1 cellular context compared by ENCODE assay signal in the genomic region with DNA sequence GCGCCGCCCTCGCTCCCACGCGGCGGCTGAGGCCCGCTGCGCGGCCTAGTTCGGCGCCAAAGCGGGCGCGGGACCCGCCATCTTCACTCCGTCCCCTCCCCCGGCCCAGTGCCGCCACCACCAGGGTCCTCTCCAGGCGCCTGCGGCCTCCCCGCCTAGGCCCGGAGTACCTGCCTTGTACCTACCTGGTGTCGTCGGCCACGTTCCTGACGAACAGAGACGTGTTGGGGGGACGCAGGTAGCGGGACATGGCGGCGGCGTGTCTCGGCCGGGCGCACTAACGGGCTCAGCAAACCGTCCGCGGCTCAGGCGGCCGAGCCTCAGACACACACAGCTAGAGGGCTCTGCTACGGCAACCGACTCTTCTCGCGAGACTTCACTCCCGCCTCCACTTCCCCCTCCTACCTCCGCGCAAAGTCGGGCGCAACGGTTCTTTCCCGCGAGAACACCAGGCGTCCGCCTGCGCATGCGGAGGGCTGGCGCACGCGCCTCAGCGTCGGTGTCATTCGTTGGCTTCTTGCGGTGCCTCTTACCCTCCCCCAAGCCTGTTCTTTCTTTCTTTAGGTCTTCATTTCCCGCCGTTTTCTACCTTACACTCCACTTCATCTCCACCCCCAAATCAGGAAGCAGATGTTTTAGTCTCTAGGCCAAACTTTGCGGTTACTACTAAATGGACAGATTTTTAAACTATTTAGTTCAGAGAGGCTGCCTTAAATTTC.
TF ChIP-seq lines count a peak whose summit lies in the region.

SRSF10 (minus strand) TSS at position 322 of the 719 bp plus-strand sequence; CDS start at position 250, 72 bp downstream.

TF ChIP-seq in K562, 482 proteins besides CTCF, POLR2A, EP300 and RAD21 (continued from another document and continues in another):
- TF ChIP-seq, protein P1, sequence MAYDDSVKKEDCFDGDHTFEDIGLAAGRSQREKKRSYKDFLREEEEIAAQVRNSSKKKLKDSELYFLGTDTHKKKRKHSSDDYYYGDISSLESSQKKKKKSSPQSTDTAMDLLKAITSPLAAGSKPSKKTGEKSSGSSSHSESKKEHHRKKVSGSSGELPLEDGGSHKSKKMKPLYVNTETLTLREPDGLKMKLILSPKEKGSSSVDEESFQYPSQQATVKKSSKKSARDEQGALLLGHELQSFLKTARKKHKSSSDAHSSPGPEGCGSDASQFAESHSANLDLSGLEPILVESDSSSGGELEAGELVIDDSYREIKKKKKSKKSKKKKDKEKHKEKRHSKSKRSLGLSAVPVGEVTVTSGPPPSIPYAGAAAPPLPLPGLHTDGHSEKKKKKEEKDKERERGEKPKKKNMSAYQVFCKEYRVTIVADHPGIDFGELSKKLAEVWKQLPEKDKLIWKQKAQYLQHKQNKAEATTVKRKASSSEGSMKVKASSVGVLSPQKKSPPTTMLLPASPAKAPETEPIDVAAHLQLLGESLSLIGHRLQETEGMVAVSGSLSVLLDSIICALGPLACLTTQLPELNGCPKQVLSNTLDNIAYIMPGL (CRISPR knock-in tag; IDR thresholded peaks at IDR 0.05), result peak; percentile 80
- TF ChIP-seq NONO (IDR thresholded peaks at IDR 0.05; ENCODE audit: low read depth in 2 of 2, low read length in 1 of 2) (peak in 1 of 2 experiments; percentile 66), SMARCE1 (IDR thresholded peaks at IDR 0.05) (peak; percentile 76), ZNF316 (IDR thresholded peaks at IDR 0.05) (peak; percentile 53), PCBP2 (IDR thresholded peaks at IDR 0.05; ENCODE audit: low read depth, low read length, poor library complexity, severe bottlenecking) (peak; percentile 89), ATF6 (CRISPR knock-in tag; IDR thresholded peaks at IDR 0.05) (peak; percentile 11; the same call in 1 of the 2 replicates), CTBP1 (IDR thresholded peaks at IDR 0.05; ENCODE audit: borderline replicate concordance) (peak; percentile 79), GTF2A2 (tag; IDR thresholded peaks at IDR 0.05) (no peak; the same call in 1 of the 2 replicates), ZNF41 (CRISPR knock-in tag; conservative IDR thresholded peaks at IDR 0.05) (peak; percentile 63; the same call in 1 of the 2 replicates), XRCC5 (IDR thresholded peaks at IDR 0.05; ENCODE audit: low read depth, low read length) (0 out of 2 replicates have a peak, but pooled peaks have one; percentile 34), ESRRA (IDR thresholded peaks at IDR 0.05; ENCODE audit: borderline replicate concordance, low read depth) (peak; percentile 86; the same call in 1 of the 2 replicates), RBFOX2 (IDR thresholded peaks at IDR 0.05; ENCODE audit: low read depth, low read length) (peak; percentile 100), ZFX (CRISPR knock-in tag; IDR thresholded peaks at IDR 0.05) (peak; percentile 100), CTCFL (IDR thresholded peaks at IDR 0.05; ENCODE audit: borderline replicate concordance, insufficient read depth, low read depth, low read length, poor library complexity, severe bottlenecking) (peak; percentile 96), NFE2L1 (tag; IDR thresholded peaks at IDR 0.05; ENCODE audit: borderline replicate concordance, low read depth) (no peak), HDAC1 (IDR thresholded peaks at IDR 0.05) (peak in 1 of 2 experiments; percentile 82; a peak in 2 of 4 replicates), MCM7 (IDR thresholded peaks at IDR 0.05) (no peak), GATAD2B (IDR thresholded peaks at IDR 0.05; ENCODE audit: borderline replicate concordance) (peak; percentile 13; the same call in 1 of the 2 replicates), SRF (CRISPR knock-in tag; IDR thresholded peaks at IDR 0.05) (peak in 1 of 2 experiments; percentile 25; a peak in 2 of 4 replicates), MED1 (CRISPR knock-in tag; IDR thresholded peaks at IDR 0.05; ENCODE audit: borderline replicate concordance) (no peak; the same call in 1 of the 2 replicates), RBM25 (IDR thresholded peaks at IDR 0.05; ENCODE audit: low read depth, low read length, severe bottlenecking) (peak; percentile 95), PTBP1 (IDR thresholded peaks at IDR 0.05; ENCODE audit: low read depth, low read length) (no peak), CBX5 (IDR thresholded peaks at IDR 0.05; ENCODE audit: borderline replicate concordance, low read depth) (peak; percentile 25; the same call in 1 of the 2 replicates), MYNN (IDR thresholded peaks at IDR 0.05) (0 out of 2 replicates have a peak, but pooled peaks have one; percentile 41), MYNN (CRISPR knock-in tag; IDR thresholded peaks at IDR 0.05) (no peak), SPI1 (IDR thresholded peaks at IDR 0.05; ENCODE audit: borderline replicate concordance, low read depth, low read length) (peak; percentile 94), CBFB (CRISPR knock-in tag; IDR thresholded peaks at IDR 0.05) (peak; percentile 53; the same call in 1 of the 2 replicates), ZNF282 (CRISPR knock-in tag; IDR thresholded peaks at IDR 0.05) (peak; percentile 95; the same call in 1 of the 2 replicates), BRCA1 (IDR thresholded peaks at IDR 0.05) (no peak), BRCA1 (CRISPR knock-in tag; IDR thresholded peaks at IDR 0.05) (peak; percentile 97; the same call in 1 of the 2 replicates), GMEB1 (CRISPR knock-in tag; IDR thresholded peaks at IDR 0.05) (peak; percentile 57; the same call in 1 of the 2 replicates), POLR2AphosphoS5 (IDR thresholded peaks at IDR 0.05; ENCODE audit: control insufficient read depth, insufficient read depth, low read depth, low read length) (peak; percentile 96), ZNF232 (CRISPR knock-in tag; IDR thresholded peaks at IDR 0.05) (peak; percentile 90; the same call in 1 of the 2 replicates), POLR3A (IDR thresholded peaks at IDR 0.05; ENCODE audit: borderline replicate concordance, extremely low read depth, insufficient read depth, insufficient read length) (no peak), POLR2H (tag; IDR thresholded peaks at IDR 0.05; ENCODE audit: low read depth) (peak; percentile 95), BHLHE40 (IDR thresholded peaks at IDR 0.05; ENCODE audit: low read length) (peak; percentile 65), ZNF146 (CRISPR knock-in tag; IDR thresholded peaks at IDR 0.05; ENCODE audit: unreplicated experiment) (no peak), JUN (IDR thresholded peaks at IDR 0.05; ENCODE audit: borderline replicate concordance, low read depth, low read length) (peak; percentile 6; the same call in 1 of the 2 replicates), JUN (CRISPR knock-in tag; IDR thresholded peaks at IDR 0.05; ENCODE audit: borderline replicate concordance) (peak; percentile 48; the same call in 1 of the 2 replicates), STAG1 (CRISPR knock-in tag; IDR thresholded peaks at IDR 0.05; ENCODE audit: borderline replicate concordance) (peak; percentile 72)
- TF ChIP-seq, protein P2, sequence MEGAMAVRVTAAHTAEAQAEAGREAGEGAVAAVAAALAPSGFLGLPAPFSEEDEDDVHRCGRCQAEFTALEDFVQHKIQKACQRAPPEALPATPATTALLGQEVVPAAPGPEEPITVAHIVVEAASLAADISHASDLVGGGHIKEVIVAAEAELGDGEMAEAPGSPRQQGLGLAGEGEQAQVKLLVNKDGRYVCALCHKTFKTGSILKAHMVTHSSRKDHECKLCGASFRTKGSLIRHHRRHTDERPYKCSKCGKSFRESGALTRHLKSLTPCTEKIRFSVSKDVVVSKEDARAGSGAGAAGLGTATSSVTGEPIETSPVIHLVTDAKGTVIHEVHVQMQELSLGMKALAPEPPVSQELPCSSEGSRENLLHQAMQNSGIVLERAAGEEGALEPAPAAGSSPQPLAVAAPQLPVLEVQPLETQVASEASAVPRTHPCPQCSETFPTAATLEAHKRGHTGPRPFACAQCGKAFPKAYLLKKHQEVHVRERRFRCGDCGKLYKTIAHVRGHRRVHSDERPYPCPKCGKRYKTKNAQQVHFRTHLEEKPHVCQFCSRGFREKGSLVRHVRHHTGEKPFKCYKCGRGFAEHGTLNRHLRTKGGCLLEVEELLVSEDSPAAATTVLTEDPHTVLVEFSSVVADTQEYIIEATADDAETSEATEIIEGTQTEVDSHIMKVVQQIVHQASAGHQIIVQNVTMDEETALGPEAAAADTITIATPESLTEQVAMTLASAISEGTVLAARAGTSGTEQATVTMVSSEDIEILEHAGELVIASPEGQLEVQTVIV (CRISPR knock-in tag; IDR thresholded peaks at IDR 0.05; ENCODE audit: borderline replicate concordance), result no peak
- TF ChIP-seq, protein P3, sequence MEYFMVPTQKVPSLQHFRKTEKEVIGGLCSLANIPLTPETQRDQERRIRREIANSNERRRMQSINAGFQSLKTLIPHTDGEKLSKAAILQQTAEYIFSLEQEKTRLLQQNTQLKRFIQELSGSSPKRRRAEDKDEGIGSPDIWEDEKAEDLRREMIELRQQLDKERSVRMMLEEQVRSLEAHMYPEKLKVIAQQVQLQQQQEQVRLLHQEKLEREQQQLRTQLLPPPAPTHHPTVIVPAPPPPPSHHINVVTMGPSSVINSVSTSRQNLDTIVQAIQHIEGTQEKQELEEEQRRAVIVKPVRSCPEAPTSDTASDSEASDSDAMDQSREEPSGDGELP (CRISPR knock-in tag; IDR thresholded peaks at IDR 0.05; ENCODE audit: borderline replicate concordance), result peak; percentile 84
- TF ChIP-seq, protein P4, sequence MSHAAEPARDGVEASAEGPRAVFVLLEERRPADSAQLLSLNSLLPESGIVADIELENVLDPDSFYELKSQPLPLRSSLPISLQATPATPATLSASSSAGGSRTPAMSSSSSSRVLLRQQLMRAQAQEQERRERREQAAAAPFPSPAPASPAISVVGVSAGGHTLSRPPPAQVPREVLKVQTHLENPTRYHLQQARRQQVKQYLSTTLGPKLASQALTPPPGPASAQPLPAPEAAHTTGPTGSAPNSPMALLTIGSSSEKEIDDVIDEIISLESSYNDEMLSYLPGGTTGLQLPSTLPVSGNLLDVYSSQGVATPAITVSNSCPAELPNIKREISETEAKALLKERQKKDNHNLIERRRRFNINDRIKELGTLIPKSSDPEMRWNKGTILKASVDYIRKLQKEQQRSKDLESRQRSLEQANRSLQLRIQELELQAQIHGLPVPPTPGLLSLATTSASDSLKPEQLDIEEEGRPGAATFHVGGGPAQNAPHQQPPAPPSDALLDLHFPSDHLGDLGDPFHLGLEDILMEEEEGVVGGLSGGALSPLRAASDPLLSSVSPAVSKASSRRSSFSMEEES (CRISPR knock-in tag; IDR thresholded peaks at IDR 0.05), result no peak
- TF ChIP-seq, protein P5, sequence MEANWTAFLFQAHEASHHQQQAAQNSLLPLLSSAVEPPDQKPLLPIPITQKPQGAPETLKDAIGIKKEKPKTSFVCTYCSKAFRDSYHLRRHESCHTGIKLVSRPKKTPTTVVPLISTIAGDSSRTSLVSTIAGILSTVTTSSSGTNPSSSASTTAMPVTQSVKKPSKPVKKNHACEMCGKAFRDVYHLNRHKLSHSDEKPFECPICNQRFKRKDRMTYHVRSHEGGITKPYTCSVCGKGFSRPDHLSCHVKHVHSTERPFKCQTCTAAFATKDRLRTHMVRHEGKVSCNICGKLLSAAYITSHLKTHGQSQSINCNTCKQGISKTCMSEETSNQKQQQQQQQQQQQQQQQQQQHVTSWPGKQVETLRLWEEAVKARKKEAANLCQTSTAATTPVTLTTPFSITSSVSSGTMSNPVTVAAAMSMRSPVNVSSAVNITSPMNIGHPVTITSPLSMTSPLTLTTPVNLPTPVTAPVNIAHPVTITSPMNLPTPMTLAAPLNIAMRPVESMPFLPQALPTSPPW (CRISPR knock-in tag; IDR thresholded peaks at IDR 0.05), result peak; percentile 91
